11 cellular contexts compared by ENCODE assay signal in genomic region chr18:24023185-24023814, GRCh38. TPM values are rescaled to one million over a fixed set of nuclear protein-coding genes. Genes with fewer than 3 reads are reported as not detected.
DNase-seq lines count a peak whose midpoint lies in the region; ATAC-seq and TF ChIP-seq lines count a peak whose summit lies in the region.
"Had no signal": no experiment of that assay in that cellular context is flagged by ENCODE, and none has a peak within 500 bp of the region (broad histone marks: within the 10 kb centered on the region; RNA-seq: fewer than 3 reads in every experiment).

No MANE protein-coding gene starts in this region.

- H3K27ac ChIP-seq in PC-3 (ENCODE audit: low read length), result peak overlapping the region; percentile 7; the same call in 1 of the 2 replicates

- peaks cover 3% of the 10 kb centered on the region; the same call in 1 of the 2 replicates for H3K36me3 ChIP-seq in PC-3 (ENCODE audit: low read depth, low read length)

- H3K27ac Mint-ChIP-seq in activated T-cell treated with anti-CD3 and anti-CD28 coated beads, Interleukin-2, amount 50 U/mL, for 24 hours, result peak overlapping the region; percentile 50
- peak overlapping the region; percentile 93 for H3K27ac Mint-ChIP-seq in stimulated activated memory B cell treated with anti-CD40 and anti-IgM and Interleukin-4, amounts not matched to agents 10 μg/mL and 1 μg/mL and 100 μg/mL, for 72 hours
- H3K27ac Mint-ChIP-seq: activated T-helper 2 cell treated with anti-CD3 and anti-CD28 coated beads, Interferon-gamma antibody, Interleukin-2, Interleukin-4, amounts not matched to agents 10 μg/mL and 5 μg/mL and 100 μg/mL, durations not matched to agents 14 hours and 24 hours and 36 hours had no signal

- no TSS peak for BruUV-seq in PC-3 (replicated peaks; lab: Mats Ljungman, UMichigan)

- H4K20me1 ChIP-seq in PC-3 (ENCODE audit: low read length), result no peaks in the 10 kb centered on the region

- no peaks in the 10 kb centered on the region for H3K9me3 ChIP-seq in PC-3 (ENCODE audit: low read length)

- no peak overlapping the region for H2AFZ ChIP-seq in PC-3 (ENCODE audit: low read length)

- DNase-seq in activated T-cell treated with anti-CD3 and anti-CD28 coated beads, Interleukin-2, amount 50 U/mL, for 24 hours, result no peak
- no peak for DNase-seq in activated T-cell treated with anti-CD3 and anti-CD28 coated beads for 4 hours
- DNase-seq in PC-3, result peak; percentile 88
- no peak for DNase-seq in fibroblast of mammary gland (ENCODE audit: low read depth)
- DNase-seq in T-helper 2 cell, result no peak
- no peak for DNase-seq in OCI-M2 (lab: John Stamatoyannopoulos, UW; ENCODE audit: unreplicated experiment)
- DNase-seq in DMS114 treated with DMSO at 0.1 percent for 48 hours (lab: John Stamatoyannopoulos, UW; ENCODE audit: unreplicated experiment), result no peak
- DNase-seq: hippocampal formation, MM.1S had no signal

- peaks cover 95% of the 10 kb centered on the region for H3K4me1 Mint-ChIP-seq in activated T-cell treated with anti-CD3 and anti-CD28 coated beads, Interleukin-2, amount 50 U/mL, for 24 hours (ENCODE audit: low read depth)
- peaks cover 84% of the 10 kb centered on the region for H3K4me1 Mint-ChIP-seq in stimulated activated memory B cell treated with anti-CD40 and anti-IgM and Interleukin-4, amounts not matched to agents 10 μg/mL and 1 μg/mL and 100 μg/mL, for 72 hours

- peaks cover 54% of the 10 kb centered on the region for H3K4me1 ChIP-seq in PC-3 (ENCODE audit: insufficient read depth, low read length)

- no peak overlapping the region for H3K4me3 ChIP-seq in PC-3 (ENCODE audit: low read length)
- no peak overlapping the region for H3K4me3 ChIP-seq in fibroblast of mammary gland (ENCODE audit: control insufficient read depth, low read depth, low read length)

- CTCF ChIA-PET in PC-3 (lab: Charles Lee), result no interaction called here

- H3K9me3 Mint-ChIP-seq in activated T-cell treated with anti-CD3 and anti-CD28 coated beads, Interleukin-2, amount 50 U/mL, for 24 hours, result no peaks in the 10 kb centered on the region
- no peaks in the 10 kb centered on the region for H3K9me3 Mint-ChIP-seq in stimulated activated memory B cell treated with anti-CD40 and anti-IgM and Interleukin-4, amounts not matched to agents 10 μg/mL and 1 μg/mL and 100 μg/mL, for 72 hours
- H3K9me3 Mint-ChIP-seq: activated T-helper 2 cell treated with anti-CD3 and anti-CD28 coated beads, Interferon-gamma antibody, Interleukin-2, Interleukin-4, amounts not matched to agents 10 μg/mL and 5 μg/mL and 100 μg/mL, durations not matched to agents 14 hours and 24 hours and 36 hours had no signal

- no peaks in the 10 kb centered on the region for H3F3A ChIP-seq in PC-3 (ENCODE audit: low read length, unreplicated experiment)

- intact Hi-C loops in PC-3 (cut with micrococcal nuclease), result no loop called here

- TF ChIP-seq CTCF in PC-3 (conservative IDR thresholded peaks at IDR 0.05; ENCODE audit: low read depth, low read length) (no peak; the same call in 1 of the 2 replicates), fibroblast of mammary gland (conservative IDR thresholded peaks at IDR 0.05; ENCODE audit: control insufficient read depth, insufficient read depth, low read depth, low read length) (peak; percentile 4)

- no peaks in the 10 kb centered on the region for H3K27me3 Mint-ChIP-seq in activated T-cell treated with anti-CD3 and anti-CD28 coated beads, Interleukin-2, amount 50 U/mL, for 24 hours
- no peaks in the 10 kb centered on the region for H3K27me3 Mint-ChIP-seq in stimulated activated memory B cell treated with anti-CD40 and anti-IgM and Interleukin-4, amounts not matched to agents 10 μg/mL and 1 μg/mL and 100 μg/mL, for 72 hours

- ATAC-seq in PC-3, result peak; percentile 27; the same call in 1 of the 2 replicates
- no peak for ATAC-seq in stimulated activated memory B cell treated with anti-CD40 and anti-IgM and Interleukin-4, amounts not matched to agents 10 μg/mL and 1 μg/mL and 100 μg/mL, for 72 hours

- peak overlapping the region; percentile 38 for H3K4me2 ChIP-seq in PC-3 (ENCODE audit: low read length)

- H3K36me3 Mint-ChIP-seq in activated T-cell treated with anti-CD3 and anti-CD28 coated beads, Interleukin-2, amount 50 U/mL, for 24 hours (ENCODE audit: low read depth), result peaks cover 69% of the 10 kb centered on the region
- H3K36me3 Mint-ChIP-seq in stimulated activated memory B cell treated with anti-CD40 and anti-IgM and Interleukin-4, amounts not matched to agents 10 μg/mL and 1 μg/mL and 100 μg/mL, for 72 hours, result peaks cover 34% of the 10 kb centered on the region

- peaks cover 65% of the 10 kb centered on the region for H3K79me2 ChIP-seq in PC-3 (ENCODE audit: low read length)

- H3K27me3 ChIP-seq in PC-3 (ENCODE audit: low read length), result no peaks in the 10 kb centered on the region

- POLR2A ChIA-PET in PC-3 (lab: Charles Lee; ENCODE audit: unreplicated experiment), result no interaction called here

- H3K9ac ChIP-seq in PC-3 (ENCODE audit: low read length), result no peak overlapping the region

- no peak overlapping the region for H3K4me3 Mint-ChIP-seq in activated T-cell treated with anti-CD3 and anti-CD28 coated beads, Interleukin-2, amount 50 U/mL, for 24 hours
- no peak overlapping the region for H3K4me3 Mint-ChIP-seq in stimulated activated memory B cell treated with anti-CD40 and anti-IgM and Interleukin-4, amounts not matched to agents 10 μg/mL and 1 μg/mL and 100 μg/mL, for 72 hours

- H3K9me2 ChIP-seq in PC-3 (replicated peaks; ENCODE audit: low read length), result no peaks in the 10 kb centered on the region

RNA-seq across cellular contexts. Expression of gene TTC39C, which starts 8.7 kb away (rescaled TPM):
- 24.7 and 26.3 TPM in 2 replicates for total RNA-seq in PC-3 (2014; rRNA removed)
